Comparison of ENCODE assay signal across 26 cellular contexts in genomic region chrY:19622392-19622791, GRCh38.
"Had no signal": no experiment of that assay in that cellular context is flagged by ENCODE, and none has a peak within 500 bp of the region (broad histone marks: within the 10 kb centered on the region; RNA-seq: fewer than 3 reads in every experiment).

No MANE protein-coding gene starts in this region.

- H3K4me3 ChIP-seq: adrenal gland, body of pancreas, cardiac muscle cell, colonic mucosa had no signal

- H3K27ac ChIP-seq: adrenal gland, body of pancreas, cardiac muscle cell, colonic mucosa had no signal

- DNase-seq: activated CD4-positive, alpha-beta memory T cell treated with anti-CD3 and anti-CD28 coated beads for 36 hours; activated CD4-positive, alpha-beta T cell treated with anti-CD3 and anti-CD28 coated beads for 36 hours; activated CD4-positive, alpha-beta T cell treated with anti-CD3 and anti-CD28 coated beads, Interleukin-2, amount 10 ng/mL, durations not matched to agents 24 days and 14 days; activated CD4-positive, CD25-positive, alpha-beta regulatory T cell; activated CD4-positive, CD25-positive, alpha-beta regulatory T cell treated with anti-CD3 and anti-CD28 coated beads, Interleukin-2, amount 50 U/mL, for 72 hours; activated CD8-positive, alpha-beta memory T cell treated with anti-CD3 and anti-CD28 coated beads, Interleukin-2, amount 10 ng/mL, durations not matched to agents 7 days and 5 days; activated CD8-positive, alpha-beta memory T cell treated with anti-CD3 and anti-CD28 coated beads, Interleukin-2, amount 50 U/mL, for 4 hours; activated CD8-positive, alpha-beta T cell treated with anti-CD3 and anti-CD28 coated beads, Interleukin-2, amount 10 ng/mL, durations not matched to agents 7 days and 5 days; activated effector memory CD4-positive, alpha-beta T cell treated with anti-CD3 and anti-CD28 coated beads, Interleukin-2, amount 50 U/mL, for 16 hours; activated naive CD4-positive, alpha-beta T cell treated with anti-CD3 and anti-CD28 coated beads for 36 hours; activated naive CD8-positive, alpha-beta T cell treated with anti-CD3 and anti-CD28 coated beads for 36 hours; activated naive CD8-positive, alpha-beta T cell treated with anti-CD3 and anti-CD28 coated beads, Interleukin-2, amount 50 U/mL, for 24 hours; activated T-cell treated with anti-CD3 and anti-CD28 coated beads, Interleukin-2, amount 50 U/mL, for 1 hour; activated T-cell treated with anti-CD3 and anti-CD28 coated beads, Interleukin-2, amount 50 U/mL, for 48 hours; adrenal gland; amygdala; aorta; body of pancreas; central memory CD4-positive, alpha-beta T cell; cerebellar nuclear complex; colonic mucosa; effector CD8-positive, alpha-beta T cell; foreskin fibroblast; head of caudate nucleus; T-helper 2 cell had no signal

- H3K27me3 ChIP-seq: adrenal gland, body of pancreas, cardiac muscle cell, colonic mucosa had no signal

- H3K9me3 ChIP-seq: adrenal gland, body of pancreas, colonic mucosa had no signal

- H3K4me1 ChIP-seq: adrenal gland, body of pancreas, colonic mucosa had no signal

- H3K36me3 ChIP-seq: adrenal gland, cardiac muscle cell, colonic mucosa had no signal
